In genomic region chr9:128166169-128166568, GRCh38 we compare ENCODE assay signal across 22 cellular contexts. TPM values are rescaled to one million over a fixed set of nuclear protein-coding genes. Genes with fewer than 3 reads are reported as not detected.
"Had no signal": no experiment of that assay in that cellular context is flagged by ENCODE, and none has a peak within 500 bp of the region (broad histone marks: within the 10 kb centered on the region; RNA-seq: fewer than 3 reads in every experiment).

No MANE protein-coding gene starts in this region.

- H3K4me3 Mint-ChIP-seq: activated CD4-positive, alpha-beta T cell treated with anti-CD3 and anti-CD28 coated beads, Interleukin-2, amount 10 ng/mL, durations not matched to agents 24 days and 14 days; activated naive CD8-positive, alpha-beta T cell treated with anti-CD3 and anti-CD28 coated beads for 36 hours; activated T-helper 1 cell treated with anti-CD3 and anti-CD28 coated beads, Interleukin-12 subunit alpha, Interleukin-12 subunit beta, Interleukin-2, Interleukin-4 antibody, amounts not matched to agents 30 ng/mL and 10 ng/mL and 1 ng/mL, durations not matched to agents 14 hours and 24 hours and 36 hours; central memory CD8-positive, alpha-beta T cell; natural killer cell; stimulated activated memory B cell treated with anti-CD40 and anti-IgM and Interleukin-4, amounts not matched to agents 10 μg/mL and 1 μg/mL and 100 μg/mL, for 72 hours had no signal

- H3K27ac ChIP-seq: body of pancreas, coronary artery, esophagus squamous epithelium, neutrophil, thyroid gland had no signal

- H3K9me3 ChIP-seq: body of pancreas, esophagus squamous epithelium, neutrophil, thyroid gland had no signal

- H3K27me3 Mint-ChIP-seq: activated CD4-positive, alpha-beta T cell treated with anti-CD3 and anti-CD28 coated beads, Interleukin-2, amount 10 ng/mL, durations not matched to agents 24 days and 14 days; activated naive CD8-positive, alpha-beta T cell treated with anti-CD3 and anti-CD28 coated beads for 36 hours; central memory CD8-positive, alpha-beta T cell; stimulated activated memory B cell treated with anti-CD40 and anti-IgM and Interleukin-4, amounts not matched to agents 10 μg/mL and 1 μg/mL and 100 μg/mL, for 72 hours had no signal

- ATAC-seq: body of pancreas; natural killer cell; stimulated activated memory B cell treated with anti-CD40 and anti-IgM and Interleukin-4, amounts not matched to agents 10 μg/mL and 1 μg/mL and 100 μg/mL, for 72 hours had no signal

- FAIRE-seq: urothelium cell line had no signal

- H3K27ac Mint-ChIP-seq: activated CD4-positive, alpha-beta T cell treated with anti-CD3 and anti-CD28 coated beads, Interleukin-2, amount 10 ng/mL, durations not matched to agents 24 days and 14 days; activated T-helper 1 cell treated with anti-CD3 and anti-CD28 coated beads, Interleukin-12 subunit alpha, Interleukin-12 subunit beta, Interleukin-2, Interleukin-4 antibody, amounts not matched to agents 30 ng/mL and 10 ng/mL and 1 ng/mL, durations not matched to agents 14 hours and 24 hours and 36 hours; natural killer cell; stimulated activated memory B cell treated with anti-CD40 and anti-IgM and Interleukin-4, amounts not matched to agents 10 μg/mL and 1 μg/mL and 100 μg/mL, for 72 hours had no signal

- H3K36me3 Mint-ChIP-seq: natural killer cell had no signal

- DNase-seq: activated CD4-positive, alpha-beta T cell treated with anti-CD3 and anti-CD28 coated beads, Interleukin-2, amount 10 ng/mL, durations not matched to agents 24 days and 14 days; activated CD4-positive, CD25-positive, alpha-beta regulatory T cell; activated naive CD8-positive, alpha-beta T cell treated with anti-CD3 and anti-CD28 coated beads for 36 hours; amygdala; body of pancreas; effector CD4-positive, alpha-beta T cell; esophagus squamous epithelium; hypothalamus; mesendoderm; natural killer cell; posterior cingulate gyrus; retina; thyroid gland had no signal

- H3K4me3 ChIP-seq: body of pancreas, coronary artery, esophagus squamous epithelium, thyroid gland had no signal

- H3K4me1 ChIP-seq: thyroid gland had no signal

- H3K27me3 ChIP-seq: body of pancreas, esophagus squamous epithelium, neutrophil, thyroid gland had no signal

- H3K9me3 Mint-ChIP-seq: activated CD4-positive, alpha-beta T cell treated with anti-CD3 and anti-CD28 coated beads, Interleukin-2, amount 10 ng/mL, durations not matched to agents 24 days and 14 days; activated naive CD8-positive, alpha-beta T cell treated with anti-CD3 and anti-CD28 coated beads for 36 hours; activated T-helper 1 cell treated with anti-CD3 and anti-CD28 coated beads, Interleukin-12 subunit alpha, Interleukin-12 subunit beta, Interleukin-2, Interleukin-4 antibody, amounts not matched to agents 30 ng/mL and 10 ng/mL and 1 ng/mL, durations not matched to agents 14 hours and 24 hours and 36 hours; central memory CD8-positive, alpha-beta T cell; natural killer cell; stimulated activated memory B cell treated with anti-CD40 and anti-IgM and Interleukin-4, amounts not matched to agents 10 μg/mL and 1 μg/mL and 100 μg/mL, for 72 hours had no signal

RNA-seq across cellular contexts. Expression of gene LCN2, which starts 16.9 kb away (rescaled TPM):
- total RNA-seq: activated CD4-positive, alpha-beta T cell treated with anti-CD3 and anti-CD28 coated beads, Interleukin-2, amount 10 ng/mL, durations not matched to agents 24 days and 14 days; activated CD8-positive, alpha-beta memory T cell treated with anti-CD3 and anti-CD28 coated beads for 36 hours; activated naive CD8-positive, alpha-beta T cell treated with anti-CD3 and anti-CD28 coated beads for 36 hours; activated T-helper 1 cell treated with anti-CD3 and anti-CD28 coated beads, Interleukin-12 subunit alpha, Interleukin-12 subunit beta, Interleukin-2, Interleukin-4 antibody, amounts not matched to agents 30 ng/mL and 10 ng/mL and 1 ng/mL, durations not matched to agents 14 hours and 24 hours and 36 hours; fibroblast of villous mesenchyme; glomerular endothelial cell had no signal
